21 cellular contexts compared by ENCODE assay signal in the genomic region with DNA sequence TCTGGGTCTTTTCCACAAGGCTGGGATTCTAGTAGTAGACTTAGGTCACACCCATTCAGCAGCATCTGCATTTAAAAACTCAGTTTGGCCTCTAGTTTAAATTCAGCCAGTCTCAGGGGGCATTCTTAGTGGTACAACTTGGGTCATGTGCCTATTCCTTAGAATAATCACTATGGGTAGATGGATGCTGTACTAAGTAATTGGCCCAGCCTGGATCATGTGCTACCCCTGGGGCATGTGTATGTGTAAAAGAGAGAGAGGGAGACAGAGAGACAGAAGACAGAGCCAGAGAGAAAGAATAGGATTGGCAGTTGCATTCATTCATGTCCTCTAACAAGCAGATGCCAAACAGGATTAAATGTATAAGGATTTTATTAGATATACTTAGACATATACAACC. TPM values are rescaled to one million over a fixed set of nuclear protein-coding genes. Genes with fewer than 3 reads are reported as not detected.
"Had no signal": no experiment of that assay in that cellular context is flagged by ENCODE, and none has a peak within 500 bp of the region (broad histone marks: within the 10 kb centered on the region; RNA-seq: fewer than 3 reads in every experiment).

No MANE protein-coding gene starts in this region.

- H3K4me3 ChIP-seq: SJCRH30, SK-N-MC had no signal

- H3K9me3 ChIP-seq: SJCRH30 had no signal

- H3K27me3 ChIP-seq: SJCRH30 had no signal

- ATAC-seq: Panc1, Right ventricle myocardium inferior had no signal

- H3K36me3 ChIP-seq: SJCRH30 had no signal

- H3K27ac ChIP-seq: HL-60, SJCRH30, SK-N-MC had no signal

- DNase-seq: KBM-7, MV-4-11, NCI-H1048, NCI-H1105, NCI-H1417, NCI-H187, NCI-H2029, NCI-H2081 treated with DMSO at 0.1 percent for 48 hours, NCI-H2171, NCI-H226, NCI-H446, NCI-H510A, NCI-H524 treated with DMSO at 0.1 percent for 48 hours, SHP77 treated with DMSO at 0.1 percent for 48 hours, SJCRH30 had no signal

- FAIRE-seq: HTR-8/SVneo had no signal

RNA-seq across cellular contexts. Expression of a gene that starts 13.6 kb away (rescaled TPM):
- total RNA-seq: Right ventricle myocardium inferior; SJCRH30; T-helper 1 cell treated with Interleukin-12 subunit alpha and Interleukin-12 subunit beta and Interleukin-4 antibody, amounts not matched to agents 30 ng/mL and 1 ng/mL, for 36 hours had no signal
